In the genomic region with DNA sequence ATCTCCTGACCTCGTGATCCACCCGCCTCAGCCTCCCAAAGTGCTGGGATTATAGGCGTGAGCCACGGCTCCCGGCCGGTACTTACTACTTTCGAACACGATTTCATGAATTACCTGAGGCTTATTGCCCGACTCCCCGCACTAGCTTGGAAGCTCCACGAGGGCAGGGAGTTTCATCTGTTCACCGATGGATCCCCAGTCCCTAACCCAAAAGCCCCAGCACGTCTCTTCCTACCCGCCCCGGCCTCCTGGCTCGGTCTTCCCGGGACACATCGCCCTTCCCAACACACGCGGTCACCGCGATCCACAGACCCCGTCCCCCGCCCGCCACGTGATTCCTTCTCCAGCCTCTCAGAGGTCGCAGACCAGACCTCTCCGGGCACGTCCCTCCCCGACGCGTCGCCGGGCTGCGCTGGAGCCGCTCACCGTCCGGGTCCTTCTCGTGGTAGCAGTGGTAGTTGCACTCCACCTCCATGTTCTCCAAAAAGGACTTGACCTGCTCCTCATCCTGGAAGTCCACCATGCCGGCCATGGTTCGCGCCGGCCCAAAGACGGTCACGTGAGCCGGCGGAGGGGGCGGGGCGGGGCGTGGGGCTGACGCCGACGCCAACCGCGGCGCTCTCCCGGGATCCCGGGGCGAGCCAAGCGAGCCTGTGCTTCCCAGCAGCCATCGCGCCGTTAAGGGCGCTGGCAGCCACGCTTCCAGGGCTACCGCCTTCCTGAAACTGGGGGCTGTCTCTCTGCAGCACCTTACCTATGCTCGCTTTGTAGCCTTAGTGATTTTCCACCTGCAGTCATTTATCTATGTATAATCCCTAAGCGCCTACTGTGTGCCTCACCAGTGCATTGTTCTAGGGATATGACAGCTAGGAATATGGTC, we compare ENCODE assay signal across 8 cellular contexts. TPM values are rescaled to one million over a fixed set of nuclear protein-coding genes. Genes with fewer than 3 reads are reported as not detected.
DNase-seq lines count a peak whose midpoint lies in the region; ATAC-seq and TF ChIP-seq lines count a peak whose summit lies in the region.

A gene (minus strand): TSS at position 553 of the 880 bp plus-strand sequence. CDS start 21 bp downstream, at position 532.

- TF ChIP-seq CTCF in GM13976 (IDR thresholded peaks at IDR 0.05; ENCODE audit: borderline replicate concordance, control extremely low read depth, extremely low read depth, insufficient read depth, missing control alignments) (no peak), VCaP (conservative IDR thresholded peaks at IDR 0.05) (no peak), breast epithelium (IDR thresholded peaks at IDR 0.05) (peak in 1 of 3 donors; percentile 17)

- intact Hi-C loops in breast epithelium (cut with DNase I; ENCODE audit: low total_unique reads), result no loop called here

- peak within 1 kb of the TSS; percentile 87 for H3K9ac ChIP-seq in skeletal muscle satellite cell (ENCODE audit: low read depth, low read length)

- ATAC-seq in HG02981 (IDR thresholded peaks at IDR 0.05; ENCODE audit: unreplicated experiment) (peak; percentile 42), GM18858 (IDR thresholded peaks at IDR 0.05; ENCODE audit: unreplicated experiment) (no peak)

- H3K36me3 ChIP-seq in breast epithelium, result no peaks in the 10 kb centered on the region
- no peaks in the 10 kb centered on the region for H3K36me3 ChIP-seq in skeletal muscle satellite cell (ENCODE audit: insufficient read depth, low read length)

- H3K9me3 ChIP-seq in breast epithelium, result no peaks in the 10 kb centered on the region
- H3K9me3 ChIP-seq in iPS-18c (ENCODE audit: control insufficient read depth, insufficient read depth, low read length), result no peaks in the 10 kb centered on the region
- no peaks in the 10 kb centered on the region for H3K9me3 ChIP-seq in skeletal muscle satellite cell (replicated peaks; ENCODE audit: low read length)

- H3K27me3 ChIP-seq in breast epithelium (no peaks in the 10 kb centered on the region), skeletal muscle satellite cell (ENCODE audit: control insufficient read depth, insufficient read depth, low read length) (no peaks in the 10 kb centered on the region)

- no peak for TF ChIP-seq POLR2A in breast epithelium (IDR thresholded peaks at IDR 0.05)

- in situ Hi-C loops in GM13976 (cut with MboI; ENCODE audit: low sequenced_read_pairs, unreplicated experiment), result loop anchor here (25.0 kb wide), 1 partner anchor 561 kb away; a partner anchor contains a TSS

- H3K4me3 ChIP-seq in breast epithelium (peak within 1 kb of the TSS; percentile 57 to 90 (median 83)), iPS-18c (ENCODE audit: insufficient read depth, low read depth, low read length) (peak within 1 kb of the TSS; percentile 87), skeletal muscle satellite cell (ENCODE audit: low read length) (peak within 1 kb of the TSS; percentile 97)

- peak within 1 kb of the TSS; percentile 99 for H3K4me2 ChIP-seq in skeletal muscle satellite cell (ENCODE audit: low read length)

- H3K27ac ChIP-seq in VCaP, result peak within 1 kb of the TSS; percentile 85
- H3K27ac ChIP-seq in breast epithelium, result peak within 1 kb of the TSS; percentile 84 to 87

- DNase-seq in GM13976 (ENCODE audit: low spot score) (peak; percentile 86), NCI-H2171 (lab: John Stamatoyannopoulos, UW) (peak; percentile 91), breast epithelium (ENCODE audit: low spot score in 2 of 2) (peak; percentile 74 to 85)

- H3K4me1 ChIP-seq in breast epithelium, result no peaks in the 10 kb centered on the region
- peaks cover 7% of the 10 kb centered on the region for H3K4me1 ChIP-seq in skeletal muscle satellite cell (ENCODE audit: control insufficient read depth, insufficient read depth, low read length)

RNA-seq across cellular contexts. Expression of the gene that starts here (rescaled TPM):
- total RNA-seq in breast epithelium, result 10 to 100 TPM in 1 of 3 donors, 1 to 10 TPM in 2; 7.4 to 12.8 (median 9.8) TPM
- 17.5 and 20.0 TPM in 2 replicates for total RNA-seq in skeletal muscle satellite cell (2012; rRNA removed)
